In genomic region chr4:21710212-21710843, GRCh38 we compare ENCODE assay signal across 21 cellular contexts.
DNase-seq lines count a peak whose midpoint lies in the region; ATAC-seq, FAIRE-seq and TF ChIP-seq lines count a peak whose summit lies in the region.
"Had no signal": no experiment of that assay in that cellular context is flagged by ENCODE, and none has a peak within 500 bp of the region (broad histone marks: within the 10 kb centered on the region; RNA-seq: fewer than 3 reads in every experiment).

No MANE protein-coding gene starts in this region.

- no peaks in the 10 kb centered on the region for H3K9me3 ChIP-seq in HepG2 (ENCODE audit: low read length)
- no peaks in the 10 kb centered on the region for H3K9me3 ChIP-seq in right lobe of liver
- H3K9me3 ChIP-seq in adrenal gland (replicated peaks in 1 of 3): no peaks in the 10 kb centered on the region
- H3K9me3 ChIP-seq: HAP-1 had no signal

- no peaks in the 10 kb centered on the region for H4K20me1 ChIP-seq in HepG2 (ENCODE audit: insufficient read depth, low read length)

- no peak overlapping the region for H3K9ac ChIP-seq in HepG2 (ENCODE audit: insufficient read depth, low read depth, low read length)
- H3K9ac ChIP-seq: KMS-11 had no signal

- no peak for DNase-seq in HepG2 (ENCODE audit: low spot score)
- no peak for DNase-seq in right lobe of liver
- peak; percentile 41 to 83 (median 71) for DNase-seq in adrenal gland
- peak; percentile 28 to 66 for DNase-seq in foreskin fibroblast
- DNase-seq in retina: peak; percentile 58
- no peak for DNase-seq in NCI-H187 (lab: John Stamatoyannopoulos, UW)
- DNase-seq in NCI-H524 treated with DMSO at 0.1 percent for 48 hours (lab: John Stamatoyannopoulos, UW): no peak
- DNase-seq in NCI-H226: no peak
- DNase-seq: AML-193, C1 segment of cervical spinal cord, IMR-90, NCI-H1105, NCI-H146, NCI-H2029 treated with DMSO at 0.1 percent for 48 hours, NCI-H2171 treated with DMSO at 0.1 percent for 48 hours, NCI-H446, NCI-H526 treated with DMSO at 0.1 percent for 48 hours had no signal

- no peak for TF ChIP-seq EP300 in HepG2 (IDR thresholded peaks at IDR 0.05; ENCODE audit: low read depth in 2 of 2, low read length in 2 of 2)
- TF ChIP-seq EP300 in HepG2 (CRISPR knock-in tag; IDR thresholded peaks at IDR 0.05; ENCODE audit: borderline replicate concordance): no peak

- TF ChIP-seq RAD21 in HepG2 (CRISPR knock-in tag; IDR thresholded peaks at IDR 0.05): no peak

- H3K4me3 ChIP-seq in HepG2 (replicated peaks in 1 of 3; ENCODE audit: insufficient read depth in 1 of 3, low read depth in 2 of 3, low read length in 3 of 3): no peak overlapping the region
- H3K4me3 ChIP-seq in right lobe of liver: no peak overlapping the region
- no peak overlapping the region for H3K4me3 ChIP-seq in adrenal gland
- H3K4me3 ChIP-seq in foreskin fibroblast (ENCODE audit: low read depth in 1 of 2, low read length in 2 of 2): no peak overlapping the region
- H3K4me3 ChIP-seq: HAP-1 had no signal

- intact Hi-C loops in HepG2 (cut with micrococcal nuclease; ENCODE audit: unreplicated experiment): no loop called here
- intact Hi-C loops in right lobe of liver (cut with DNase I): no loop called here
- intact Hi-C loops in adrenal gland (cut with DNase I): no loop called here

- no peak for FAIRE-seq in HepG2 (lab: Jason Lieb, UNC)
- FAIRE-seq: HTR-8/SVneo had no signal

- TF ChIP-seq POLR2A in HepG2 (IDR thresholded peaks at IDR 0.05; ENCODE audit: insufficient read depth in 1 of 2, low read depth in 2 of 2, low read length in 2 of 2) (no peak), right lobe of liver (IDR thresholded peaks at IDR 0.05) (no peak), adrenal gland (IDR thresholded peaks at IDR 0.05) (no peak)

- H3K27me3 ChIP-seq in HepG2 (ENCODE audit: control insufficient read depth in 1 of 2, insufficient read depth in 2 of 2, low read length in 2 of 2) (no peaks in the 10 kb centered on the region; a peak in 1 of 5 replicates), right lobe of liver (no peaks in the 10 kb centered on the region), adrenal gland (no peaks in the 10 kb centered on the region)

- no peak overlapping the region for H3K27ac ChIP-seq in HepG2 (ENCODE audit: extremely low read length, insufficient read depth, low read length)
- H3K27ac ChIP-seq in right lobe of liver: no peak overlapping the region
- H3K27ac ChIP-seq in adrenal gland: peak overlapping the region in 1 of 5 donors; percentile 33
- H3K27ac ChIP-seq: KMS-11 had no signal

- CTCF ChIA-PET in HepG2 (lab: Yijun Ruan, JAX; ENCODE audit: low intra/inter-chr PET ratio, low total read pairs): no interaction called here

- H2AFZ ChIP-seq in HepG2 (ENCODE audit: low read length): no peak overlapping the region

- no TSS peak for BruUV-seq in HepG2 (replicated peaks; lab: Mats Ljungman, UMichigan)

- ATAC-seq in HepG2: peak; percentile 39; the same call in 1 of the 3 replicates
- ATAC-seq in right lobe of liver: no peak
- ATAC-seq: Right ventricle myocardium inferior had no signal

- H3K4me1 ChIP-seq in HepG2 (ENCODE audit: insufficient read depth, low read length) (no peaks in the 10 kb centered on the region), right lobe of liver (no peaks in the 10 kb centered on the region), adrenal gland (replicated peaks in 1 of 2) (peaks cover 8 to 10% of the 10 kb centered on the region in 2 donors)
- H3K4me1 ChIP-seq: HAP-1 had no signal

- in situ Hi-C loops in HepG2 (cut with HindIII; ENCODE audit: extremely low pct_ligation_motif_present, low pct_unique_long_range_greater_than_20kb): no loop called here

- no peaks in the 10 kb centered on the region for H3K79me2 ChIP-seq in HepG2 (ENCODE audit: insufficient read depth, low read length)

- TF ChIP-seq CTCF in HepG2 (CRISPR knock-in tag; IDR thresholded peaks at IDR 0.05): no peak
- no peak for TF ChIP-seq CTCF in right lobe of liver (IDR thresholded peaks at IDR 0.05)
- TF ChIP-seq CTCF in adrenal gland (IDR thresholded peaks at IDR 0.05): no peak
- TF ChIP-seq CTCF in foreskin fibroblast (IDR thresholded peaks at IDR 0.05; ENCODE audit: low read depth, low read length): no peak

- H3K4me2 ChIP-seq in HepG2 (ENCODE audit: low read depth, low read length): no peak overlapping the region
- H3K4me2 ChIP-seq: KMS-11 had no signal

- 2% methylated on average over 6 of the region's 6 CpGs for WGBS in HepG2 (ENCODE audit: low lambda C conversion rate)
- WGBS in right lobe of liver (ENCODE audit: insufficient coverage, low coverage, low lambda C conversion rate, missing lambda C conversion rate): 45% methylated on average over 6 of the region's 6 CpGs
- whole genome bisulfite sequencing in adrenal gland, 4 donors: 58 to 63% (median 60%) methylated on average over 6 of the region's 6 CpGs

- POLR2A ChIA-PET in HepG2 (lab: Yijun Ruan, JAX): no interaction called here

- H3K36me3 ChIP-seq in HepG2 (replicated peaks in 1 of 2; ENCODE audit: control insufficient read depth in 1 of 2, insufficient read depth in 2 of 2, low read length in 2 of 2) (no peaks in the 10 kb centered on the region), right lobe of liver (no peaks in the 10 kb centered on the region), adrenal gland (replicated peaks in 1 of 2) (no peaks in the 10 kb centered on the region)
- H3K36me3 ChIP-seq: HAP-1 had no signal

TF ChIP-seq in HepG2, 621 proteins besides CTCF, POLR2A, EP300 and RAD21:
- 0 out of 2 replicates have a peak, but pooled peaks have one; percentile 18 for TF ChIP-seq MNT (IDR thresholded peaks at IDR 0.05)
- TF ChIP-seq ZBTB46 (CRISPR knock-in tag; IDR thresholded peaks at IDR 0.05; ENCODE audit: borderline replicate concordance): no peak
- TF ChIP-seq ZNF225 (CRISPR knock-in tag; IDR thresholded peaks at IDR 0.05): no peak

Comparison
In these comparisons a context has a peak if more than half of its experiments do, and no peak if none do; other contexts are left out.
1. DNase-seq: peak in adrenal gland (7 of 7), foreskin fibroblast (2 of 2) and retina (single experiment); none in HepG2 (single experiment), right lobe of liver (0 of 3), NCI-H187 (0 of 2), NCI-H524 treated with DMSO at 0.1 percent for 48 hours (single experiment) and NCI-H226 (single experiment).